ENCODE assay signal across 8 cellular contexts in the genomic region with DNA sequence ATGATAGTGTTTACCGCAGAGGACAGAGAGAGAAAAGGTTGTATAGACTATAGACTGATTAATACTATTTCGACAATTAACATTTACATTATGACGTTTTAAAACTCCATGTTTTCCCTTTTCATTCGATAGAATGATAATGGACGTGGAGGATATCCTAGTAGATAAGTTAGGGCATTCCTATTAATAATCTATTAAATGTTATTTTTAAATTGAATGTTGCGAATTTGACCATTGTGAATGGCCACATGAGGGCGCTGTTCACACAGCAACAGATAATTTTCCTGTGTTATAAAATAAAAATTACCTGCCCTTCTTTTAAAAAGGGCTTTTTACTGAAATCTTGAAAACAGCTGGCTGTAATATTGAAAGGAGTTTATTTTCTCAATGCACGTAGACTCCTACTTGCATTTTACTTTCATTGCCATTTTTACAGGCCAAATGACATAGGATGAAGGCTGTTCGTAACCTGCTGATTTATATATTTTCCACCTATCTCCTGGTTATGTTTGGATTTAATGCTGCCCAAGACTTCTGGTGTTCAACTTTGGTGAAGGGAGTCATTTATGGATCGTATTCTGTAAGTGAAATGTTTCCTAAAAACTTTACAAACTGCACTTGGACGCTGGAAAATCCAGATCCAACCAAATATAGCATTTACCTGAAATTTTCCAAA. TPM values are rescaled to one million over a fixed set of nuclear protein-coding genes. Genes with fewer than 3 reads are reported as not detected.
A peak's percentile ranks its signal among the peaks of the same experiment; 100 is the strongest.
DNase-seq lines count a peak whose midpoint lies in the region; ATAC-seq and TF ChIP-seq lines count a peak whose summit lies in the region.

No MANE protein-coding gene starts in this region.

- no peak overlapping the region for H3K4me2 ChIP-seq in OCI-LY7 (ENCODE audit: low read length)

- TF ChIP-seq CTCF in AG04450 (IDR thresholded peaks at IDR 0.05; ENCODE audit: low read depth, low read length) (peak; percentile 74), GM10248 (IDR thresholded peaks at IDR 0.05; ENCODE audit: control extremely low read depth, extremely low read depth, low read depth, missing control alignments) (peak; percentile 69), OCI-LY7 (conservative IDR thresholded peaks at IDR 0.05; ENCODE audit: low read length) (peak; percentile 95), nephron progenitor cell (IDR thresholded peaks at IDR 0.05) (peak; percentile 88)

- peaks cover 22% of the 10 kb centered on the region for H3K27me3 ChIP-seq in AG04450 (ENCODE audit: control insufficient read depth, insufficient read depth, low read length)

- H3K4me3 ChIP-seq in AG04450 (ENCODE audit: low read depth, low read length) = no peak overlapping the region
- no peak overlapping the region for H3K4me3 ChIP-seq in OCI-LY7 (ENCODE audit: low read depth, low read length, poor library complexity, severe bottlenecking)

- CTCF ChIA-PET in AG04450 (lab: Charles Lee) = interaction anchor here (0.6 to 3.9 kb wide), 7 partner anchors 11 to 1469 kb away, joined by 3 to 21 read pairs (median 3); no protein-coding TSS in a partner anchor
- CTCF ChIA-PET in GM10248 (lab: Yijun Ruan, JAX) = interaction anchor here (1.0 to 2.4 kb wide), 10 partner anchors 10 to 1469 kb away, joined by 3 to 8 read pairs (median 4); no protein-coding TSS in a partner anchor
- CTCF ChIA-PET in OCI-LY7 (lab: Charles Lee; ENCODE audit: unreplicated experiment) = no interaction called here

- H2AFZ ChIP-seq in OCI-LY7 (ENCODE audit: low read length) = no peak overlapping the region

- H3K79me2 ChIP-seq in OCI-LY7 (ENCODE audit: insufficient read depth, low read depth, low read length) = no peaks in the 10 kb centered on the region

- intact Hi-C loops in OCI-LY7 (cut with micrococcal nuclease; ENCODE audit: unreplicated experiment) = loop anchor here (5.0 kb wide), 2 partner anchors 329 to 1469 kb away; no protein-coding TSS in a partner anchor

- H3K9me3 ChIP-seq in AG04450 (ENCODE audit: control insufficient read depth, insufficient read depth, low read length) (no peaks in the 10 kb centered on the region), OCI-LY7 (ENCODE audit: low read length) (no peaks in the 10 kb centered on the region)

- POLR2A ChIA-PET in AG04450 (lab: Yijun Ruan, JAX) (no interaction called here), GM10248 (lab: Yijun Ruan, JAX) (no interaction called here), OCI-LY7 (lab: Charles Lee) (no interaction called here)

- no TSS peak for BruUV-seq in OCI-LY7 (replicated peaks; lab: Mats Ljungman, UMichigan)

- DNase-seq in AG04450 (ENCODE audit: low read depth, low spot score) (peak; percentile 6), GM10248 (ENCODE audit: extremely low spot score) (peak; percentile 30), OCI-LY7 (ENCODE audit: low spot score) (peak; percentile 35), dermis microvascular lymphatic vessel endothelial cell (ENCODE audit: low read depth in 2 of 2) (peak; percentile 33 to 52), nephron progenitor cell (peak; percentile 59), GM19238 (ENCODE audit: insufficient read length, low spot score) (no peak)

- H3K27ac Mint-ChIP-seq in nephron progenitor cell = no peak overlapping the region

- H3K27me3 Mint-ChIP-seq in nephron progenitor cell (ENCODE audit: low read depth, poor library complexity) = peaks cover 79% of the 10 kb centered on the region

- no peaks in the 10 kb centered on the region for H3K4me1 ChIP-seq in OCI-LY7 (ENCODE audit: insufficient read depth, low read length, poor library complexity, severe bottlenecking)

- ATAC-seq in HG03196 (IDR thresholded peaks at IDR 0.05; ENCODE audit: unreplicated experiment) (no peak), GM18907 (IDR thresholded peaks at IDR 0.05; ENCODE audit: unreplicated experiment) (no peak)

- no peaks in the 10 kb centered on the region for H4K20me1 ChIP-seq in OCI-LY7 (ENCODE audit: insufficient read depth, low read length)

- no peak overlapping the region for H3K4me3 Mint-ChIP-seq in nephron progenitor cell

- no peaks in the 10 kb centered on the region for H3K36me3 ChIP-seq in OCI-LY7 (ENCODE audit: insufficient read depth, low read length)

- no peaks in the 10 kb centered on the region for H3K36me3 Mint-ChIP-seq in nephron progenitor cell (ENCODE audit: low read depth)

- peaks cover 48% of the 10 kb centered on the region for H3K4me1 Mint-ChIP-seq in nephron progenitor cell

- no peak overlapping the region for H3K27ac ChIP-seq in AG04450 (ENCODE audit: low read depth, low read length)
- no peak overlapping the region for H3K27ac ChIP-seq in OCI-LY7 (ENCODE audit: low read depth, low read length, poor library complexity, severe bottlenecking)

- H3K9me3 Mint-ChIP-seq in nephron progenitor cell = no peaks in the 10 kb centered on the region

- H3K9me2 ChIP-seq in OCI-LY7 (ENCODE audit: insufficient read depth, low read length) = no peaks in the 10 kb centered on the region

RNA-seq across cellular contexts. Expression of gene ADGRB3, which starts 3.3 kb away (rescaled TPM):
- not detected in 2 replicates for polyA plus RNA-seq in AG04450 (2011; rRNA removed)
- 0.04 TPM in 1 of 2 replicates, not detected in the other for polyA minus RNA-seq in AG04450 (2011; rRNA and poly(A)+ RNA removed)
- not detected in 2 replicates for total RNA-seq in OCI-LY7 (2014; rRNA removed; shearing (Covaris generic))
- total RNA-seq in OCI-LY7 (2022) (not detected in 2 replicates), dermis microvascular lymphatic vessel endothelial cell (not detected in 2 replicates)
